Comparison of ENCODE assay signal across 1 cellular context in the genomic region with DNA sequence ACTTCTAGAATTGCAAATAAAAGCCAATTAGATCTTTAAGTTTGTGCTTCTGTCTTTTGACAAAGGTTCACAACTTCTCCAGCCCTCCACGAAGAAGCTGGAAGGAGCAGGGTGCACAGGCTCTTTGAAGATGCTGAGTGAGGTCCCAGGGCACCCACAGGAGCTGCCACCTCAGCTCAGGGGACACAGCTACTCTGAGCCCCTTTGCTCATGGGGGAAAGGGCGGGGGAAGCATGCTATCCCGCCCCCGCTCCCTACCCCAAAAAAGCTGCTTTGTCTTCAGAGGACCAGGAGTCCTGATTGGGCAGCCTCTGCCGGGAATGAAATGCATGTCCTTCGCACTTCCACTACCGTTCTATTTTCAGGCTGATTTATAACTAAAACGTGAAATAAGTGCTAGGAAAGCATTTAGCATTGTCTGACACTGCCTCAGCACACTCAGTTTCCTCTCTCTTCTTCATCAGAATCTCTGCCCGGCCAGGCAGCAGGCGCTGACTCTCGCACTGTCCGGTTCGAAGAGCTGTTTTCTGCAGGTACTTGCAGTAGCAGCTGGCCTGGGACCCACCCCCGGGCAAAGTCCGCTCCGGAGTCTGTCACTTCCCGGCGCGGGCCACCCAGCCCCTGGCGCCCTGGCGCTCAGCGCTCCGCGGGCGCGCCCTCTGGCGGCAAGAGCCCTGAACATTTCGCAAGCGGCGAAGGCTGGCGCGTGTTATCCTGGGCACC.
TF ChIP-seq lines count a peak whose summit lies in the region.

No MANE protein-coding gene starts in this region.

TF ChIP-seq in HEK293, 187 proteins besides CTCF, POLR2A, EP300 and RAD21 (continued from another document and continues in another):
- TF ChIP-seq, protein P1, sequence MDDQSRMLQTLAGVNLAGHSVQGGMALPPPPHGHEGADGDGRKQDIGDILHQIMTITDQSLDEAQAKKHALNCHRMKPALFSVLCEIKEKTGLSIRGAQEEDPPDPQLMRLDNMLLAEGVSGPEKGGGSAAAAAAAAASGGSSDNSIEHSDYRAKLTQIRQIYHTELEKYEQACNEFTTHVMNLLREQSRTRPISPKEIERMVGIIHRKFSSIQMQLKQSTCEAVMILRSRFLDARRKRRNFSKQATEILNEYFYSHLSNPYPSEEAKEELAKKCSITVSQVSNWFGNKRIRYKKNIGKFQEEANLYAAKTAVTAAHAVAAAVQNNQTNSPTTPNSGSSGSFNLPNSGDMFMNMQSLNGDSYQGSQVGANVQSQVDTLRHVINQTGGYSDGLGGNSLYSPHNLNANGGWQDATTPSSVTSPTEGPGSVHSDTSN (CRISPR knock-in tag; IDR thresholded peaks at IDR 0.05) = peak; percentile 90
- TF ChIP-seq ZNF354C (tag by site-specific recombination; IDR thresholded peaks at IDR 0.05; ENCODE audit: borderline replicate concordance, low read depth) (no peak), ZNF223 (tag by site-specific recombination; IDR thresholded peaks at IDR 0.05) (no peak), SALL2 (tag by site-specific recombination; IDR thresholded peaks at IDR 0.05; ENCODE audit: borderline replicate concordance) (no peak), ZNF184 (tag by site-specific recombination; IDR thresholded peaks at IDR 0.05) (0 out of 2 replicates have a peak, but pooled peaks have one; percentile 23), ZBTB48 (tag by site-specific recombination; IDR thresholded peaks at IDR 0.05) (no peak), ZNF791 (tag by site-specific recombination; IDR thresholded peaks at IDR 0.05) (no peak), ZNF140 (tag by site-specific recombination; IDR thresholded peaks at IDR 0.05) (no peak), ZFHX2 (tag by site-specific recombination; conservative IDR thresholded peaks at IDR 0.05) (0 out of 2 replicates have a peak, but pooled peaks have one; percentile 5), ZNF792 (tag by site-specific recombination; IDR thresholded peaks at IDR 0.05) (no peak), ZNF777 (tag by site-specific recombination; IDR thresholded peaks at IDR 0.05; ENCODE audit: borderline replicate concordance) (no peak), GFI1B (tag by site-specific recombination; IDR thresholded peaks at IDR 0.05) (no peak), ZBTB20 (tag by site-specific recombination; IDR thresholded peaks at IDR 0.05) (no peak), ZNF324 (tag by site-specific recombination; IDR thresholded peaks at IDR 0.05) (no peak; the same call in 1 of the 2 replicates), ZIC2 (tag by site-specific recombination; IDR thresholded peaks at IDR 0.05) (no peak), ZNF768 (tag by site-specific recombination; IDR thresholded peaks at IDR 0.05) (no peak), MYNN (tag by site-specific recombination; IDR thresholded peaks at IDR 0.05; ENCODE audit: borderline replicate concordance) (no peak), KLF16 (tag by site-specific recombination; IDR thresholded peaks at IDR 0.05) (no peak), HOXC10 (CRISPR knock-in tag; IDR thresholded peaks at IDR 0.05) (no peak), ZSCAN23 (tag by site-specific recombination; IDR thresholded peaks at IDR 0.05) (no peak), ZBTB17 (tag by site-specific recombination; IDR thresholded peaks at IDR 0.05) (peak; percentile 90), ZNF776 (tag by site-specific recombination; IDR thresholded peaks at IDR 0.05; ENCODE audit: borderline replicate concordance) (no peak), ZNF133 (tag by site-specific recombination; IDR thresholded peaks at IDR 0.05) (no peak), ZNF571 (tag by site-specific recombination; IDR thresholded peaks at IDR 0.05) (no peak), KLF7 (tag by site-specific recombination; IDR thresholded peaks at IDR 0.05; ENCODE audit: borderline replicate concordance) (no peak; the same call in 1 of the 2 replicates), ZNF658 (tag by site-specific recombination; IDR thresholded peaks at IDR 0.05) (no peak), BCL11B (tag by site-specific recombination; IDR thresholded peaks at IDR 0.05; ENCODE audit: low read depth) (no peak), ZNF202 (tag by site-specific recombination; IDR thresholded peaks at IDR 0.05; ENCODE audit: borderline replicate concordance) (no peak), ZNF521 (tag by site-specific recombination; IDR thresholded peaks at IDR 0.05) (no peak), ZNF404 (tag by site-specific recombination; IDR thresholded peaks at IDR 0.05) (no peak)
- TF ChIP-seq, protein P2, sequence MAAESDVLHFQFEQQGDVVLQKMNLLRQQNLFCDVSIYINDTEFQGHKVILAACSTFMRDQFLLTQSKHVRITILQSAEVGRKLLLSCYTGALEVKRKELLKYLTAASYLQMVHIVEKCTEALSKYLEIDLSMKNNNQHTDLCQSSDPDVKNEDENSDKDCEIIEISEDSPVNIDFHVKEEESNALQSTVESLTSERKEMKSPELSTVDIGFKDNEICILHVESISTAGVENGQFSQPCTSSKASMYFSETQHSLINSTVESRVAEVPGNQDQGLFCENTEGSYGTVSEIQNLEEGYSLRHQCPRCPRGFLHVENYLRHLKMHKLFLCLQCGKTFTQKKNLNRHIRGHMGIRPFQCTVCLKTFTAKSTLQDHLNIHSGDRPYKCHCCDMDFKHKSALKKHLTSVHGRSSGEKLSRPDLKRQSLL (tag by site-specific recombination; IDR thresholded peaks at IDR 0.05) = no peak
- TF ChIP-seq, protein P3, sequence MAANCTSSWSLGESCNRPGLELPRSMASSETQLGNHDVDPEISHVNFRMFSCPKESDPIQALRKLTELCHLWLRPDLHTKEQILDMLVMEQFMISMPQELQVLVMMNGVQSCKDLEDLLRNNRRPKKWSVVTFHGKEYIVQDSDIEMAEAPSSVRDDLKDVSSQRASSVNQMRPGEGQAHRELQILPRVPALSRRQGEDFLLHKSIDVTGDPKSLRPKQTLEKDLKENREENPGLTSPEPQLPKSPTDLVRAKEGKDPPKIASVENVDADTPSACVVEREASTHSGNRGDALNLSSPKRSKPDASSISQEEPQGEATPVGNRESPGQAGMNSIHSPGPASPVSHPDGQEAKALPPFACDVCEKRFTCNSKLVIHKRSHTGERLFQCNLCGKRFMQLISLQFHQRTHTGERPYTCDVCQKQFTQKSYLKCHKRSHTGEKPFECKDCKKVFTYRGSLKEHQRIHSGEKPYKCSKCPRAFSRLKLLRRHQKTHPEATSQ (tag by site-specific recombination; IDR thresholded peaks at IDR 0.05) = no peak
- TF ChIP-seq, protein P4, sequence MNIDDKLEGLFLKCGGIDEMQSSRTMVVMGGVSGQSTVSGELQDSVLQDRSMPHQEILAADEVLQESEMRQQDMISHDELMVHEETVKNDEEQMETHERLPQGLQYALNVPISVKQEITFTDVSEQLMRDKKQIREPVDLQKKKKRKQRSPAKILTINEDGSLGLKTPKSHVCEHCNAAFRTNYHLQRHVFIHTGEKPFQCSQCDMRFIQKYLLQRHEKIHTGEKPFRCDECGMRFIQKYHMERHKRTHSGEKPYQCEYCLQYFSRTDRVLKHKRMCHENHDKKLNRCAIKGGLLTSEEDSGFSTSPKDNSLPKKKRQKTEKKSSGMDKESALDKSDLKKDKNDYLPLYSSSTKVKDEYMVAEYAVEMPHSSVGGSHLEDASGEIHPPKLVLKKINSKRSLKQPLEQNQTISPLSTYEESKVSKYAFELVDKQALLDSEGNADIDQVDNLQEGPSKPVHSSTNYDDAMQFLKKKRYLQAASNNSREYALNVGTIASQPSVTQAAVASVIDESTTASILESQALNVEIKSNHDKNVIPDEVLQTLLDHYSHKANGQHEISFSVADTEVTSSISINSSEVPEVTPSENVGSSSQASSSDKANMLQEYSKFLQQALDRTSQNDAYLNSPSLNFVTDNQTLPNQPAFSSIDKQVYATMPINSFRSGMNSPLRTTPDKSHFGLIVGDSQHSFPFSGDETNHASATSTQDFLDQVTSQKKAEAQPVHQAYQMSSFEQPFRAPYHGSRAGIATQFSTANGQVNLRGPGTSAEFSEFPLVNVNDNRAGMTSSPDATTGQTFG (tag by site-specific recombination; IDR thresholded peaks at IDR 0.05; ENCODE audit: borderline replicate concordance) = no peak
- TF ChIP-seq, protein P5, sequence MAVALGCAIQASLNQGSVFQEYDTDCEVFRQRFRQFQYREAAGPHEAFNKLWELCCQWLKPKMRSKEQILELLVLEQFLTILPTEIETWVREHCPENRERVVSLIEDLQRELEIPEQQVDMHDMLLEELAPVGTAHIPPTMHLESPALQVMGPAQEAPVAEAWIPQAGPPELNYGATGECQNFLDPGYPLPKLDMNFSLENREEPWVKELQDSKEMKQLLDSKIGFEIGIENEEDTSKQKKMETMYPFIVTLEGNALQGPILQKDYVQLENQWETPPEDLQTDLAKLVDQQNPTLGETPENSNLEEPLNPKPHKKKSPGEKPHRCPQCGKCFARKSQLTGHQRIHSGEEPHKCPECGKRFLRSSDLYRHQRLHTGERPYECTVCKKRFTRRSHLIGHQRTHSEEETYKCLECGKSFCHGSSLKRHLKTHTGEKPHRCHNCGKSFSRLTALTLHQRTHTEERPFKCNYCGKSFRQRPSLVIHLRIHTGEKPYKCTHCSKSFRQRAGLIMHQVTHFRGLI (tag by site-specific recombination; IDR thresholded peaks at IDR 0.05) = no peak
- TF ChIP-seq, protein P6, sequence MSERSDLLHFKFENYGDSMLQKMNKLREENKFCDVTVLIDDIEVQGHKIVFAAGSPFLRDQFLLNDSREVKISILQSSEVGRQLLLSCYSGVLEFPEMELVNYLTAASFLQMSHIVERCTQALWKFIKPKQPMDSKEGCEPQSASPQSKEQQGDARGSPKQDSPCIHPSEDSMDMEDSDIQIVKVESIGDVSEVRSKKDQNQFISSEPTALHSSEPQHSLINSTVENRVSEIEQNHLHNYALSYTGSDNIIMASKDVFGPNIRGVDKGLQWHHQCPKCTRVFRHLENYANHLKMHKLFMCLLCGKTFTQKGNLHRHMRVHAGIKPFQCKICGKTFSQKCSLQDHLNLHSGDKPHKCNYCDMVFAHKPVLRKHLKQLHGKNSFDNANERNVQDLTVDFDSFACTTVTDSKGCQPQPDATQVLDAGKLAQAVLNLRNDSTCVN (tag by site-specific recombination; optimal IDR thresholded peaks at IDR 0.05) = peak; percentile 72
- TF ChIP-seq, protein P7, sequence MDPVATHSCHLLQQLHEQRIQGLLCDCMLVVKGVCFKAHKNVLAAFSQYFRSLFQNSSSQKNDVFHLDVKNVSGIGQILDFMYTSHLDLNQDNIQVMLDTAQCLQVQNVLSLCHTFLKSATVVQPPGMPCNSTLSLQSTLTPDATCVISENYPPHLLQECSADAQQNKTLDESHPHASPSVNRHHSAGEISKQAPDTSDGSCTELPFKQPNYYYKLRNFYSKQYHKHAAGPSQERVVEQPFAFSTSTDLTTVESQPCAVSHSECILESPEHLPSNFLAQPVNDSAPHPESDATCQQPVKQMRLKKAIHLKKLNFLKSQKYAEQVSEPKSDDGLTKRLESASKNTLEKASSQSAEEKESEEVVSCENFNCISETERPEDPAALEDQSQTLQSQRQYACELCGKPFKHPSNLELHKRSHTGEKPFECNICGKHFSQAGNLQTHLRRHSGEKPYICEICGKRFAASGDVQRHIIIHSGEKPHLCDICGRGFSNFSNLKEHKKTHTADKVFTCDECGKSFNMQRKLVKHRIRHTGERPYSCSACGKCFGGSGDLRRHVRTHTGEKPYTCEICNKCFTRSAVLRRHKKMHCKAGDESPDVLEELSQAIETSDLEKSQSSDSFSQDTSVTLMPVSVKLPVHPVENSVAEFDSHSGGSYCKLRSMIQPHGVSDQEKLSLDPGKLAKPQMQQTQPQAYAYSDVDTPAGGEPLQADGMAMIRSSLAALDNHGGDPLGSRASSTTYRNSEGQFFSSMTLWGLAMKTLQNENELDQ (tag by site-specific recombination; IDR thresholded peaks at IDR 0.05; ENCODE audit: low read depth) = no peak
- TF ChIP-seq, protein P8, sequence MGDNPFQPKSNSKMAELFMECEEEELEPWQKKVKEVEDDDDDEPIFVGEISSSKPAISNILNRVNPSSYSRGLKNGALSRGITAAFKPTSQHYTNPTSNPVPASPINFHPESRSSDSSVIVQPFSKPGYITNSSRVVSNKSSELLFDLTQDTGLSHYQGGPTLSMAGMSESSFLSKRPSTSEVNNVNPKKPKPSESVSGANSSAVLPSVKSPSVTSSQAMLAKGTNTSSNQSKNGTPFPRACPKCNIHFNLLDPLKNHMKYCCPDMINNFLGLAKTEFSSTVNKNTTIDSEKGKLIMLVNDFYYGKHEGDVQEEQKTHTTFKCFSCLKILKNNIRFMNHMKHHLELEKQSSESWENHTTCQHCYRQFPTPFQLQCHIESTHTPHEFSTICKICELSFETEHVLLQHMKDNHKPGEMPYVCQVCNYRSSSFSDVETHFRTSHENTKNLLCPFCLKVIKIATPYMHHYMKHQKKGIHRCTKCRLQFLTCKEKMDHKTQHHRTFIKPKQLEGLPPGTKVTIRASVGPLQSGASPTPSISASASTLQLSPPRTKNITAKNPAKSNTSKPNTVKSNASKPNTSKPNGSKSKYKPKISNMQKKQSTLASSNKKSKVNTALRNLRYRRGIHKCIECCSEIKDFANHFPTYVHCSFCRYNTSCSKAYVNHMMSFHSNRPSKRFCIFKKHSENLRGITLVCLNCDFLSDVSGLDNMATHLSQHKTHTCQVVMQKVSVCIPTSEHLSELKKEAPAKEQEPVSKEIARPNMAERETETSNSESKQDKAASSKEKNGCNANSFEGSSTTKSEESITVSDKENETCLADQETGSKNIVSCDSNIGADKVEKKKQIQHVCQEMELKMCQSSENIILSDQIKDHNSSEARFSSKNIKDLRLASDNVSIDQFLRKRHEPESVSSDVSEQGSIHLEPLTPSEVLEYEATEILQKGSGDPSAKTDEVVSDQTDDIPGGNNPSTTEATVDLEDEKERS (tag by site-specific recombination; IDR thresholded peaks at IDR 0.05) = no peak
- TF ChIP-seq, protein P9, sequence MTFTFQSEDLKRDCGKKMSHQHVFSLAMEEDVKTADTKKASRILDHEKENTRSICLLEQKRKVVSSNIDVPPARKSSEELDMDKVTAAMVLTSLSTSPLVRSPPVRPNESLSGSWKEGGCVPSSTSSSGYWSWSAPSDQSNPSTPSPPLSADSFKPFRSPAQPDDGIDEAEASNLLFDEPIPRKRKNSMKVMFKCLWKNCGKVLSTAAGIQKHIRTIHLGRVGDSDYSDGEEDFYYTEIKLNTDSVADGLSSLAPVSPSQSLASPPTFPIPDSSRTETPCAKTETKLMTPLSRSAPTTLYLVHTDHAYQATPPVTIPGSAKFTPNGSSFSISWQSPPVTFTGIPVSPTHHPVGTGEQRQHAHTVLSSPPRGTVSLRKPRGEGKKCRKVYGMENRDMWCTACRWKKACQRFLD (tag by site-specific recombination; IDR thresholded peaks at IDR 0.05) = no peak
